Comparison of ENCODE assay signal across 19 cellular contexts in genomic region chr17:78885956-78886355, GRCh38. TPM values are rescaled to one million over a fixed set of nuclear protein-coding genes. Genes with fewer than 3 reads are reported as not detected.
DNase-seq lines count a peak whose midpoint lies in the region; ATAC-seq, FAIRE-seq and TF ChIP-seq lines count a peak whose summit lies in the region.
"Had no signal": no experiment of that assay in that cellular context is flagged by ENCODE, and none has a peak within 500 bp of the region (broad histone marks: within the 10 kb centered on the region; RNA-seq: fewer than 3 reads in every experiment).

No MANE protein-coding gene starts in this region.

- H3K36me3 Mint-ChIP-seq in osteocyte (ENCODE audit: unreplicated experiment) = peaks cover 9% of the 10 kb centered on the region
- H3K36me3 Mint-ChIP-seq: naive thymus-derived CD8-positive, alpha-beta T cell had no signal

- H3K36me3 ChIP-seq in HAP-1 (replicated peaks) = no peaks in the 10 kb centered on the region

- POLR2A ChIA-PET in A549 (lab: Yijun Ruan, JAX) = no interaction called here

- WGBS in A549 (ENCODE audit: missing lambda C conversion rate) = 33% methylated on average over 8 of the region's 8 CpGs

- no peaks in the 10 kb centered on the region for H3K9me3 Mint-ChIP-seq in osteocyte (ENCODE audit: unreplicated experiment)
- H3K9me3 Mint-ChIP-seq: endodermal cell; naive thymus-derived CD8-positive, alpha-beta T cell; stimulated activated naive CD8-positive, alpha-beta T cell treated with anti-CD3 and anti-CD28 coated beads, Interleukin-15, Interleukin-2, amounts not matched to agents 100 ng/mL and 50 ng/mL, for 24 hours had no signal

- TF ChIP-seq EP300 in A549 (IDR thresholded peaks at IDR 0.05) (no peak), Ishikawa (IDR thresholded peaks at IDR 0.05; ENCODE audit: borderline replicate concordance) (no peak)

- H3K27me3 Mint-ChIP-seq in osteocyte (ENCODE audit: unreplicated experiment) = no peaks in the 10 kb centered on the region
- H3K27me3 Mint-ChIP-seq: naive thymus-derived CD8-positive, alpha-beta T cell; stimulated activated naive CD8-positive, alpha-beta T cell treated with anti-CD3 and anti-CD28 coated beads, Interleukin-15, Interleukin-2, amounts not matched to agents 100 ng/mL and 50 ng/mL, for 24 hours had no signal

- peak overlapping the region; percentile 53 for H3K4me2 ChIP-seq in A549

- no peak for FAIRE-seq in A549 (lab: Jason Lieb, UNC)
- FAIRE-seq: kidney, TTC549 had no signal

- no peak for DNase-seq in A549 (ENCODE audit: low read depth in 1 of 2, low spot score in 1 of 2)
- no peak for DNase-seq in dorsolateral prefrontal cortex
- no peak for DNase-seq in osteocyte (ENCODE audit: extremely low spot score, unreplicated experiment)
- DNase-seq in HAP-1 (ENCODE audit: low spot score in 2 of 2) = no peak
- no peak for DNase-seq in NCI-H2029 treated with DMSO at 0.1 percent for 48 hours (lab: John Stamatoyannopoulos, UW)
- DNase-seq in stimulated activated naive CD4-positive, alpha-beta T cell (lab: John Stamatoyannopoulos, UW) = no peak
- DNase-seq in activated CD4-positive, alpha-beta T cell treated with anti-CD3 and anti-CD28 coated beads for 1 hour = no peak
- DNase-seq: activated effector memory CD4-positive, alpha-beta T cell treated with anti-CD3 and anti-CD28 coated beads, Interleukin-2, amount 50 U/mL, for 16 hours; DMS79 treated with DMSO at 0.1 percent for 48 hours; endodermal cell; Kasumi-1; kidney; naive thymus-derived CD8-positive, alpha-beta T cell; NCI-H2107 had no signal

- in situ Hi-C loops in HAP-1 (cut with MboI; ENCODE audit: low sequenced_read_pairs) = no loop called here

- H3K27me3 ChIP-seq in dorsolateral prefrontal cortex (no peaks in the 10 kb centered on the region), HAP-1 (ENCODE audit: low read depth) (no peaks in the 10 kb centered on the region)
- H3K27me3 ChIP-seq: SJSA1 had no signal

- intact Hi-C loops in dorsolateral prefrontal cortex (cut with DNase I) = no loop called here

- H3K27ac ChIP-seq in A549 (peak overlapping the region; percentile 86 to 91), dorsolateral prefrontal cortex (peak overlapping the region; percentile 89 to 100 (median 99))
- H3K27ac ChIP-seq: HL-60, SJSA1 had no signal

- peaks cover 47% of the 10 kb centered on the region for H3K4me1 ChIP-seq in A549
- peaks cover 11% of the 10 kb centered on the region for H3K4me1 ChIP-seq in HAP-1

- TF ChIP-seq RAD21 in A549 (conservative IDR thresholded peaks at IDR 0.05 in 1 of 2, IDR thresholded peaks at IDR 0.05 in 1 of 2) = no peak
- no peak for TF ChIP-seq RAD21 in Ishikawa (IDR thresholded peaks at IDR 0.05; ENCODE audit: low read depth)

- H3K27ac Mint-ChIP-seq in osteocyte (ENCODE audit: unreplicated experiment) = peak overlapping the region; percentile 99
- H3K27ac Mint-ChIP-seq: endodermal cell; stimulated activated naive CD8-positive, alpha-beta T cell treated with anti-CD3 and anti-CD28 coated beads, Interleukin-15, Interleukin-2, amounts not matched to agents 100 ng/mL and 50 ng/mL, for 24 hours had no signal

- TF ChIP-seq CTCF in A549 (IDR thresholded peaks at IDR 0.05) (no peak), dorsolateral prefrontal cortex (IDR thresholded peaks at IDR 0.05 in 54 of 56, conservative IDR thresholded peaks at IDR 0.05 in 2 of 56; ENCODE audit: low read depth in 1 of 56, partially characterized antibody in 56 of 56) (no peak), osteocyte (IDR thresholded peaks at IDR 0.05) (no peak)

- no peaks in the 10 kb centered on the region for H3K9me3 ChIP-seq in A549
- no peaks in the 10 kb centered on the region for H3K9me3 ChIP-seq in HAP-1
- H3K9me3 ChIP-seq: SJSA1 had no signal

- H3K4me3 ChIP-seq in A549 = no peak overlapping the region
- no peak overlapping the region for H3K4me3 ChIP-seq in dorsolateral prefrontal cortex
- no peak overlapping the region for H3K4me3 ChIP-seq in HAP-1
- H3K4me3 ChIP-seq: SJSA1 had no signal

- TF ChIP-seq POLR2A in A549 (IDR thresholded peaks at IDR 0.05; ENCODE audit: low read length) = no peak

- CTCF ChIA-PET in A549 (lab: Yijun Ruan, JAX) = interaction anchor here (1.0 to 5.0 kb wide), 7 partner anchors 8 to 196 kb away, joined by 3 to 32 read pairs (median 5); no protein-coding TSS in a partner anchor

- no peak overlapping the region for H3K4me3 Mint-ChIP-seq in osteocyte (ENCODE audit: unreplicated experiment)
- H3K4me3 Mint-ChIP-seq: endodermal cell; naive thymus-derived CD8-positive, alpha-beta T cell; stimulated activated naive CD8-positive, alpha-beta T cell treated with anti-CD3 and anti-CD28 coated beads, Interleukin-15, Interleukin-2, amounts not matched to agents 100 ng/mL and 50 ng/mL, for 24 hours had no signal

- peaks cover 73% of the 10 kb centered on the region for H3K4me1 Mint-ChIP-seq in osteocyte (ENCODE audit: unreplicated experiment)

- ATAC-seq in A549 = no peak
- ATAC-seq: naive thymus-derived CD8-positive, alpha-beta T cell had no signal

TF ChIP-seq in A549, 52 proteins besides CTCF, POLR2A, EP300 and RAD21:
- TF ChIP-seq RARB (CRISPR knock-in tag; IDR thresholded peaks at IDR 0.05) (no peak), JUNB (IDR thresholded peaks at IDR 0.05) (no peak), BHLHE40 (IDR thresholded peaks at IDR 0.05; ENCODE audit: low read depth, low read length) (no peak), FOSL2 (IDR thresholded peaks at IDR 0.05) (no peak), FOSL2 (CRISPR knock-in tag; IDR thresholded peaks at IDR 0.05) (peak; percentile 64)

TF ChIP-seq in Ishikawa, 13 proteins besides CTCF, POLR2A, EP300 and RAD21:
- TF ChIP-seq CEBPB (IDR thresholded peaks at IDR 0.05) = no peak
- TF ChIP-seq, protein P1, sequence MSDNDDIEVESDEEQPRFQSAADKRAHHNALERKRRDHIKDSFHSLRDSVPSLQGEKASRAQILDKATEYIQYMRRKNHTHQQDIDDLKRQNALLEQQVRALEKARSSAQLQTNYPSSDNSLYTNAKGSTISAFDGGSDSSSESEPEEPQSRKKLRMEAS (IDR thresholded peaks at IDR 0.05) = 0 out of 2 replicates have a peak, but pooled peaks have one; percentile 16

RNA-seq across cellular contexts. Expression of gene CEP295NL, which starts 17.0 kb away (rescaled TPM):
- polyA plus RNA-seq in A549 (2011; rRNA removed) = 0.09 and 0.10 TPM in 2 replicates
- 0.03 and 0.05 TPM in 2 replicates for polyA plus RNA-seq in A549 (2012; cell fraction: cytosol; rRNA removed)
- polyA plus RNA-seq in A549 (2012; cell fraction: nucleus; rRNA removed) = 0.36 and 0.43 TPM in 2 replicates
- 0.13 to 0.34 TPM (median 0.29 TPM) in 3 replicates for polyA plus RNA-seq in A549 (2017; fragmentation: RNase III; extraction: RNeasy Plus Mini Kit Qiagen cat#74134 plus additional on column Dnase treatment)
- 0.37 and 0.63 TPM in 2 replicates for polyA minus RNA-seq in A549 (2011; rRNA and poly(A)+ RNA removed)
- total RNA-seq in dorsolateral prefrontal cortex = 10 to 100 TPM in 17 of 120 experiments, 1 to 10 TPM in 103; 2.1 to 18.2 (median 6.7) TPM
- 7.3 and 9.2 TPM in 2 replicates for total RNA-seq in osteocyte
- polyA plus RNA-seq: naive thymus-derived CD8-positive, alpha-beta T cell had no signal

RNA-seq across cellular contexts. Expression of gene TIMP2, which starts 39.2 kb away (rescaled TPM):
- polyA plus RNA-seq in A549 (2011; rRNA removed) = 68.1 and 77.8 TPM in 2 replicates
- 91.7 and 124 TPM in 2 replicates for polyA plus RNA-seq in A549 (2012; cell fraction: cytosol; rRNA removed)
- 128 and 136 TPM in 2 replicates for polyA plus RNA-seq in A549 (2012; cell fraction: nucleus; rRNA removed)
- polyA plus RNA-seq in A549 (2017; fragmentation: RNase III; extraction: RNeasy Plus Mini Kit Qiagen cat#74134 plus additional on column Dnase treatment) = 140 to 170 TPM (median 166 TPM) in 3 replicates
- polyA minus RNA-seq in A549 (2011; rRNA and poly(A)+ RNA removed) = 46.2 and 57.5 TPM in 2 replicates
- total RNA-seq in dorsolateral prefrontal cortex = 100 to 1,000 TPM in 119 of 120 experiments, 10 to 100 TPM in 1; 97.8 to 275 (median 166) TPM
- total RNA-seq in osteocyte = 1,096 and 1,211 TPM in 2 replicates

RNA-seq across cellular contexts. Expression of gene USP36, which starts 45.3 kb away (rescaled TPM):
- 49.0 and 59.0 TPM in 2 replicates for polyA plus RNA-seq in A549 (2011; rRNA removed)
- polyA plus RNA-seq in A549 (2012; cell fraction: cytosol; rRNA removed) = 41.6 and 47.2 TPM in 2 replicates
- polyA plus RNA-seq in A549 (2012; cell fraction: nucleus; rRNA removed) = 118 and 157 TPM in 2 replicates
- polyA plus RNA-seq in A549 (2017; fragmentation: RNase III; extraction: RNeasy Plus Mini Kit Qiagen cat#74134 plus additional on column Dnase treatment) = 40.7 to 43.8 TPM (median 41.1 TPM) in 3 replicates
- polyA minus RNA-seq in A549 (2011; rRNA and poly(A)+ RNA removed) = 79.8 and 90.9 TPM in 2 replicates
- 10 to 100 TPM; 39.1 to 90.9 (median 60.5) TPM for total RNA-seq in dorsolateral prefrontal cortex
- total RNA-seq in osteocyte = 56.2 and 66.7 TPM in 2 replicates
